ENCODE assay signal across 1 cellular context in the genomic region with DNA sequence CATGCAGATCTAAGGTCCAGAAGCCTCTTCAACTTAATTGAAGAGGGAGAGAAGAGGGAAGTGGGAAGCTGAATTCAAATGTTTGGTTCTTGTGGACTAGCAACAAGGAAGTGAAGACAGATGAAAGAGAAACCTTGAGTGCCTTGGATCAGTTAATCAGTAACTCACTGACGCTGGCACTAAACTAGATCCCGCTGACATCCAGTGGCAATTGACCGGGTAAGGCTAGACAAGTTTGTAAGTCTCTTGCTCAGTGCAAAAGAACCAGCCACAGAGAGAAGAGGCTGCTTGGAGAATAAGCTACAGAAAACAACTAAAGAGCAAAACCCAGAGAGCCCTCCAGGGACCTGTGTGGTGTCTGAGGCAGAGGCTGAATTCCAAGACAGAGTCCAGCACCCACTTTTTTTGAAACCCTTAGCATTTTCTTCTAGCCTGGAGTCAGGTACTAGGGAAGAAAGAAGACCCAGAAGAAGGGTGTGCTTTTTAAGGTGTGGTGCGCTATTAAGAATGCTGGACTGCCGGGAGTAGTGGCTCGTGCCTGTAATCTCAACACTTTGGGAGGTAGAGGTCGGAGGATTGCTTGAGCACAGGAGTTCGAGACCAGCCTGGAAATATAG.
TF ChIP-seq lines count a peak whose summit lies in the region.

No MANE protein-coding gene starts in this region.

TF ChIP-seq in HepG2, 621 proteins besides CTCF, POLR2A, EP300 and RAD21 (continued from another document and continues in another):
- TF ChIP-seq HNF1A (IDR thresholded peaks at IDR 0.05; ENCODE audit: low read depth) (peak; percentile 93), HNF1A (CRISPR knock-in tag; IDR thresholded peaks at IDR 0.05; ENCODE audit: borderline replicate concordance) (peak; percentile 96), SNAPC2 (CRISPR knock-in tag; IDR thresholded peaks at IDR 0.05) (0 out of 2 replicates have a peak, but pooled peaks have one; percentile 39), NR3C1 (CRISPR knock-in tag; IDR thresholded peaks at IDR 0.05) (no peak), MAF1 (CRISPR knock-in tag; IDR thresholded peaks at IDR 0.05; ENCODE audit: borderline replicate concordance) (no peak), TFE3 (CRISPR knock-in tag; IDR thresholded peaks at IDR 0.05) (no peak), ZBTB38 (CRISPR knock-in tag; IDR thresholded peaks at IDR 0.05) (no peak), NAIF1 (CRISPR knock-in tag; IDR thresholded peaks at IDR 0.05; ENCODE audit: borderline replicate concordance) (no peak), ZNF558 (CRISPR knock-in tag; IDR thresholded peaks at IDR 0.05; ENCODE audit: borderline replicate concordance) (no peak), ZBED4 (CRISPR knock-in tag; IDR thresholded peaks at IDR 0.05; ENCODE audit: borderline replicate concordance) (no peak), ZNF660 (CRISPR knock-in tag; IDR thresholded peaks at IDR 0.05; ENCODE audit: borderline replicate concordance, low read depth) (no peak), KAT2B (IDR thresholded peaks at IDR 0.05; ENCODE audit: borderline replicate concordance, low read depth, low read length) (no peak), ZKSCAN1 (IDR thresholded peaks at IDR 0.05; ENCODE audit: low read length) (no peak), SOX6 (IDR thresholded peaks at IDR 0.05) (no peak), SOX6 (CRISPR knock-in tag; IDR thresholded peaks at IDR 0.05) (no peak), ZNF629 (CRISPR knock-in tag; conservative IDR thresholded peaks at IDR 0.05) (no peak), IKZF4 (CRISPR knock-in tag; IDR thresholded peaks at IDR 0.05; ENCODE audit: borderline replicate concordance, low read depth, not compliant biosample characterization) (no peak), MLXIP (CRISPR knock-in tag; IDR thresholded peaks at IDR 0.05; ENCODE audit: borderline replicate concordance) (no peak), HBP1 (CRISPR knock-in tag; IDR thresholded peaks at IDR 0.05; ENCODE audit: low read depth) (no peak), MIER2 (CRISPR knock-in tag; IDR thresholded peaks at IDR 0.05) (no peak), DRAP1 (CRISPR knock-in tag; IDR thresholded peaks at IDR 0.05) (peak; percentile 80), ZSCAN31 (CRISPR knock-in tag; IDR thresholded peaks at IDR 0.05; ENCODE audit: low read depth) (0 out of 2 replicates have a peak, but pooled peaks have one; percentile 66), ZNF746 (CRISPR knock-in tag; IDR thresholded peaks at IDR 0.05) (no peak), SAP130 (CRISPR knock-in tag; IDR thresholded peaks at IDR 0.05; ENCODE audit: low read depth) (peak; percentile 63), ZNF484 (CRISPR knock-in tag; IDR thresholded peaks at IDR 0.05; ENCODE audit: borderline replicate concordance, low read depth) (no peak), GABPB1 (CRISPR knock-in tag; IDR thresholded peaks at IDR 0.05) (no peak), ZNF138 (CRISPR knock-in tag; IDR thresholded peaks at IDR 0.05; ENCODE audit: low read depth) (no peak), SRSF9 (IDR thresholded peaks at IDR 0.05; ENCODE audit: borderline replicate concordance, insufficient read depth, low read depth, low read length, poor library complexity, severe bottlenecking) (no peak), MBD4 (IDR thresholded peaks at IDR 0.05; ENCODE audit: borderline replicate concordance, low read length) (no peak), ZNF619 (CRISPR knock-in tag; IDR thresholded peaks at IDR 0.05) (no peak)
- TF ChIP-seq, protein P1, sequence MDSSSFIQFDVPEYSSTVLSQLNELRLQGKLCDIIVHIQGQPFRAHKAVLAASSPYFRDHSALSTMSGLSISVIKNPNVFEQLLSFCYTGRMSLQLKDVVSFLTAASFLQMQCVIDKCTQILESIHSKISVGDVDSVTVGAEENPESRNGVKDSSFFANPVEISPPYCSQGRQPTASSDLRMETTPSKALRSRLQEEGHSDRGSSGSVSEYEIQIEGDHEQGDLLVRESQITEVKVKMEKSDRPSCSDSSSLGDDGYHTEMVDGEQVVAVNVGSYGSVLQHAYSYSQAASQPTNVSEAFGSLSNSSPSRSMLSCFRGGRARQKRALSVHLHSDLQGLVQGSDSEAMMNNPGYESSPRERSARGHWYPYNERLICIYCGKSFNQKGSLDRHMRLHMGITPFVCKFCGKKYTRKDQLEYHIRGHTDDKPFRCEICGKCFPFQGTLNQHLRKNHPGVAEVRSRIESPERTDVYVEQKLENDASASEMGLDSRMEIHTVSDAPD (CRISPR knock-in tag; IDR thresholded peaks at IDR 0.05): no peak
- TF ChIP-seq, protein P2, sequence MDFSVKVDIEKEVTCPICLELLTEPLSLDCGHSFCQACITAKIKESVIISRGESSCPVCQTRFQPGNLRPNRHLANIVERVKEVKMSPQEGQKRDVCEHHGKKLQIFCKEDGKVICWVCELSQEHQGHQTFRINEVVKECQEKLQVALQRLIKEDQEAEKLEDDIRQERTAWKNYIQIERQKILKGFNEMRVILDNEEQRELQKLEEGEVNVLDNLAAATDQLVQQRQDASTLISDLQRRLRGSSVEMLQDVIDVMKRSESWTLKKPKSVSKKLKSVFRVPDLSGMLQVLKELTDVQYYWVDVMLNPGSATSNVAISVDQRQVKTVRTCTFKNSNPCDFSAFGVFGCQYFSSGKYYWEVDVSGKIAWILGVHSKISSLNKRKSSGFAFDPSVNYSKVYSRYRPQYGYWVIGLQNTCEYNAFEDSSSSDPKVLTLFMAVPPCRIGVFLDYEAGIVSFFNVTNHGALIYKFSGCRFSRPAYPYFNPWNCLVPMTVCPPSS (IDR thresholded peaks at IDR 0.05): no peak
- TF ChIP-seq, protein P3, sequence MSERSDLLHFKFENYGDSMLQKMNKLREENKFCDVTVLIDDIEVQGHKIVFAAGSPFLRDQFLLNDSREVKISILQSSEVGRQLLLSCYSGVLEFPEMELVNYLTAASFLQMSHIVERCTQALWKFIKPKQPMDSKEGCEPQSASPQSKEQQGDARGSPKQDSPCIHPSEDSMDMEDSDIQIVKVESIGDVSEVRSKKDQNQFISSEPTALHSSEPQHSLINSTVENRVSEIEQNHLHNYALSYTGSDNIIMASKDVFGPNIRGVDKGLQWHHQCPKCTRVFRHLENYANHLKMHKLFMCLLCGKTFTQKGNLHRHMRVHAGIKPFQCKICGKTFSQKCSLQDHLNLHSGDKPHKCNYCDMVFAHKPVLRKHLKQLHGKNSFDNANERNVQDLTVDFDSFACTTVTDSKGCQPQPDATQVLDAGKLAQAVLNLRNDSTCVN (CRISPR knock-in tag; IDR thresholded peaks at IDR 0.05; ENCODE audit: borderline replicate concordance): no peak
- TF ChIP-seq, protein P4, sequence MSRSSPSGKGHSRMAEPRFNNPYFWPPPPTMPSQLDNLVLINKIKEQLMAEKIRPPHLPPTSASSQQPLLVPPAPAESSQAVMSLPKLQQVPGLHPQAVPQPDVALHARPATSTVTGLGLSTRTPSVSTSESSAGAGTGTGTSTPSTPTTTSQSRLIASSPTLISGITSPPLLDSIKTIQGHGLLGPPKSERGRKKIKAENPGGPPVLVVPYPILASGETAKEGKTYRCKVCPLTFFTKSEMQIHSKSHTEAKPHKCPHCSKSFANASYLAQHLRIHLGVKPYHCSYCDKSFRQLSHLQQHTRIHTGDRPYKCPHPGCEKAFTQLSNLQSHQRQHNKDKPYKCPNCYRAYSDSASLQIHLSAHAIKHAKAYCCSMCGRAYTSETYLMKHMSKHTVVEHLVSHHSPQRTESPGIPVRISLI (CRISPR knock-in tag; IDR thresholded peaks at IDR 0.05; ENCODE audit: borderline replicate concordance): no peak
